In the genomic region with DNA sequence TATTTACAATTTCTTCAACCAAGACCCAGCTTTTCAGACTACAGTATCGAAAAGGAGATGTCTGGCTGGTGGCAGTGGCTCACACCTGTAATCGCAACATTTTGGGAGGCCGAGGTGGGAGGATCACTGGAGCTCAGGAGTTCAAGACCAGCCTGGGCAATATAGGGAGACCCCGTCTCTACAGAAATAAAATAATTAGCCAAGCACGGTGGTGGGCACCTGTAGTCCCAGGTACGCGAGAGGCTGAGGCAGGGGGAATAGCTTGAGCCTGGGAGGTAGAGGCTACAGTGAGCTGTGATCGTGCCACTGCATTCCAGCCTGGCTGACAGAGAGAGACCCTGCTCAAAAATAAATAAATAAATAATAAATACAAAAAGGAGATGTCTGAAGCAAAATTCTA, we compare ENCODE assay signal across 35 cellular contexts.
"Had no signal": no experiment of that assay in that cellular context is flagged by ENCODE, and none has a peak within 500 bp of the region (broad histone marks: within the 10 kb centered on the region; RNA-seq: fewer than 3 reads in every experiment).

No MANE protein-coding gene starts in this region.

- H3K27me3 ChIP-seq: adrenal gland, body of pancreas, brain microvascular endothelial cell had no signal

- H3K27me3 Mint-ChIP-seq: activated B cell treated with CpG ODN at 0.5 μM for 24 hours; activated CD8-positive, alpha-beta T cell treated with anti-CD3 and anti-CD28 coated beads for 36 hours; activated naive CD8-positive, alpha-beta T cell treated with anti-CD3 and anti-CD28 coated beads for 36 hours had no signal

- H3K9me3 ChIP-seq: adrenal gland, body of pancreas had no signal

- H3K4me3 Mint-ChIP-seq: activated B cell treated with CpG ODN at 0.5 μM for 24 hours; activated CD4-positive, alpha-beta memory T cell treated with anti-CD3 and anti-CD28 coated beads for 36 hours; activated CD8-positive, alpha-beta T cell treated with anti-CD3 and anti-CD28 coated beads for 36 hours; activated naive CD4-positive, alpha-beta T cell treated with anti-CD3 and anti-CD28 coated beads for 36 hours; activated naive CD8-positive, alpha-beta T cell treated with anti-CD3 and anti-CD28 coated beads for 36 hours; activated T-cell treated with anti-CD3 and anti-CD28 coated beads, Interleukin-2, amount 50 U/mL, for 4 hours; activated T-cell treated with anti-CD3 and anti-CD28 coated beads, Interleukin-2, amount 50 U/mL, for 72 hours; activated T-helper 1 cell treated with anti-CD3 and anti-CD28 coated beads, Interleukin-12 subunit alpha, Interleukin-12 subunit beta, Interleukin-2, Interleukin-4 antibody, amounts not matched to agents 30 ng/mL and 10 ng/mL and 1 ng/mL, durations not matched to agents 14 hours and 24 hours and 36 hours; activated T-helper 17 cell treated with anti-CD3 and anti-CD28 coated beads, Interleukin-2, amount 50 U/mL, for 72 hours; T-helper 1 cell treated with Interleukin-12 subunit alpha and Interleukin-12 subunit beta and Interleukin-4 antibody, amounts not matched to agents 30 μg/mL and 1 μg/mL, for 36 hours; T-helper 2 cell treated with Interferon-gamma antibody and Interleukin-4, amounts not matched to agents 5 μg/mL and 100 μg/mL, for 36 hours had no signal

- DNase-seq: activated B cell treated with CpG ODN at 0.5 μM for 24 hours; activated CD4-positive, alpha-beta memory T cell treated with anti-CD3 and anti-CD28 coated beads for 36 hours; activated CD4-positive, alpha-beta T cell treated with anti-CD3 and anti-CD28 coated beads for 48 hours; activated CD4-positive, alpha-beta T cell treated with anti-CD3 and anti-CD28 coated beads, Interleukin-2, amount 50 U/mL, for 1 hour; activated CD4-positive, alpha-beta T cell treated with anti-CD3 and anti-CD28 coated beads, Interleukin-2, amount 50 U/mL, for 4 hours; activated CD4-positive, CD25-positive, alpha-beta regulatory T cell treated with anti-CD3 and anti-CD28 coated beads, Interleukin-2, amount 50 U/mL, for 72 hours; activated CD8-positive, alpha-beta memory T cell treated with anti-CD3 and anti-CD28 coated beads, Interleukin-2, amount 50 U/mL, for 4 hours; activated CD8-positive, alpha-beta T cell treated with anti-CD3 and anti-CD28 coated beads for 36 hours; activated effector memory CD4-positive, alpha-beta T cell treated with anti-CD3 and anti-CD28 coated beads, Interleukin-2, amount 50 U/mL, for 16 hours; activated gamma-delta T cell treated with Interleukin-2 at 50 U/mL for 16 hours; activated naive CD4-positive, alpha-beta T cell; activated naive CD4-positive, alpha-beta T cell treated with anti-CD3 and anti-CD28 coated beads for 36 hours; activated naive CD4-positive, alpha-beta T cell treated with anti-CD3 and anti-CD28 coated beads, Interleukin-2, amount 50 U/mL, for 16 hours; activated naive CD8-positive, alpha-beta T cell treated with anti-CD3 and anti-CD28 coated beads for 36 hours; activated T-cell treated with anti-CD3 and anti-CD28 coated beads for 4 hours; activated T-cell treated with anti-CD3 and anti-CD28 coated beads, Interleukin-2, amount 50 U/mL, for 1 hour; activated T-cell treated with anti-CD3 and anti-CD28 coated beads, Interleukin-2, amount 50 U/mL, for 4 hours; activated T-cell treated with anti-CD3 and anti-CD28 coated beads, Interleukin-2, amount 50 U/mL, for 72 hours; adrenal gland; amniotic stem cell; aorta; body of pancreas; brain microvascular endothelial cell; central memory CD4-positive, alpha-beta T cell; SW 1271; T-helper 1 cell; T-helper 2 cell; T-helper 9 cell had no signal

- H3K9me3 Mint-ChIP-seq: activated CD4-positive, alpha-beta memory T cell treated with anti-CD3 and anti-CD28 coated beads for 36 hours; activated CD8-positive, alpha-beta T cell treated with anti-CD3 and anti-CD28 coated beads for 36 hours; activated naive CD4-positive, alpha-beta T cell treated with anti-CD3 and anti-CD28 coated beads for 36 hours; activated naive CD4-positive, alpha-beta T cell treated with anti-CD3 and anti-CD28 coated beads, Interleukin-2, amount 50 U/mL, for 72 hours; activated naive CD8-positive, alpha-beta T cell treated with anti-CD3 and anti-CD28 coated beads for 36 hours; activated T-cell treated with anti-CD3 and anti-CD28 coated beads, Interleukin-2, amount 50 U/mL, for 4 hours; activated T-cell treated with anti-CD3 and anti-CD28 coated beads, Interleukin-2, amount 50 U/mL, for 72 hours; activated T-helper 1 cell treated with anti-CD3 and anti-CD28 coated beads, Interleukin-12 subunit alpha, Interleukin-12 subunit beta, Interleukin-2, Interleukin-4 antibody, amounts not matched to agents 30 ng/mL and 10 ng/mL and 1 ng/mL, durations not matched to agents 14 hours and 24 hours and 36 hours; activated T-helper 17 cell treated with anti-CD3 and anti-CD28 coated beads, Interleukin-2, amount 50 U/mL, for 72 hours; T-helper 1 cell treated with Interleukin-12 subunit alpha and Interleukin-12 subunit beta and Interleukin-4 antibody, amounts not matched to agents 30 μg/mL and 1 μg/mL, for 36 hours; T-helper 2 cell treated with Interferon-gamma antibody and Interleukin-4, amounts not matched to agents 5 μg/mL and 100 μg/mL, for 36 hours had no signal

- H3K4me3 ChIP-seq: adrenal gland, body of pancreas, breast epithelium had no signal

- H3K27ac Mint-ChIP-seq: activated B cell treated with CpG ODN at 0.5 μM for 24 hours; activated CD4-positive, alpha-beta memory T cell treated with anti-CD3 and anti-CD28 coated beads for 36 hours; activated CD8-positive, alpha-beta T cell treated with anti-CD3 and anti-CD28 coated beads for 36 hours; activated naive CD4-positive, alpha-beta T cell treated with anti-CD3 and anti-CD28 coated beads for 36 hours; activated naive CD8-positive, alpha-beta T cell treated with anti-CD3 and anti-CD28 coated beads for 36 hours; activated T-cell treated with anti-CD3 and anti-CD28 coated beads, Interleukin-2, amount 50 U/mL, for 72 hours; activated T-helper 1 cell treated with anti-CD3 and anti-CD28 coated beads, Interleukin-12 subunit alpha, Interleukin-12 subunit beta, Interleukin-2, Interleukin-4 antibody, amounts not matched to agents 30 ng/mL and 10 ng/mL and 1 ng/mL, durations not matched to agents 14 hours and 24 hours and 36 hours; activated T-helper 17 cell treated with anti-CD3 and anti-CD28 coated beads, Interleukin-2, amount 50 U/mL, for 72 hours; T-helper 1 cell treated with Interleukin-12 subunit alpha and Interleukin-12 subunit beta and Interleukin-4 antibody, amounts not matched to agents 30 μg/mL and 1 μg/mL, for 36 hours; T-helper 2 cell treated with Interferon-gamma antibody and Interleukin-4, amounts not matched to agents 5 μg/mL and 100 μg/mL, for 36 hours had no signal

- H3K36me3 ChIP-seq: adrenal gland, brain microvascular endothelial cell, breast epithelium had no signal

- H3K4me1 ChIP-seq: adrenal gland, body of pancreas, breast epithelium had no signal

- H3K36me3 Mint-ChIP-seq: activated CD4-positive, alpha-beta memory T cell treated with anti-CD3 and anti-CD28 coated beads for 36 hours; activated naive CD4-positive, alpha-beta T cell treated with anti-CD3 and anti-CD28 coated beads, Interleukin-2, amount 50 U/mL, for 72 hours; activated naive CD8-positive, alpha-beta T cell treated with anti-CD3 and anti-CD28 coated beads for 36 hours had no signal

- H3K4me1 Mint-ChIP-seq: activated B cell treated with CpG ODN at 0.5 μM for 24 hours had no signal

- H3K27ac ChIP-seq: adrenal gland, body of pancreas, brain microvascular endothelial cell, breast epithelium, VCaP had no signal
